Comparison of ENCODE assay signal across 19 cellular contexts in genomic region chr4:177907736-177908424, GRCh38.
A peak's percentile ranks its signal among the peaks of the same experiment; 100 is the strongest.
DNase-seq lines count a peak whose midpoint lies in the region; ATAC-seq and TF ChIP-seq lines count a peak whose summit lies in the region.
"Had no signal": no experiment of that assay in that cellular context is flagged by ENCODE, and none has a peak within 500 bp of the region (broad histone marks: within the 10 kb centered on the region; RNA-seq: fewer than 3 reads in every experiment).

No MANE protein-coding gene starts in this region.

- ATAC-seq in GM23338: no peak
- peak; percentile 44; the same call in 1 of the 2 replicates for ATAC-seq in WTC11
- ATAC-seq in HG03457 (IDR thresholded peaks at IDR 0.05; ENCODE audit: unreplicated experiment): no peak
- no peak for ATAC-seq in HG02759 (IDR thresholded peaks at IDR 0.05; ENCODE audit: unreplicated experiment)

- H3K4me3 ChIP-seq in GM23338: no peak overlapping the region
- H3K4me3 ChIP-seq: suprapubic skin had no signal

- no peaks in the 10 kb centered on the region for H3K4me1 ChIP-seq in GM23338 (ENCODE audit: insufficient read depth)
- H3K4me1 ChIP-seq: suprapubic skin had no signal

- POLR2A ChIA-PET in WTC11 (lab: Charles Lee): no interaction called here

- H3K9me2 ChIP-seq in GM23338 (ENCODE audit: insufficient read depth): no peaks in the 10 kb centered on the region

- no peak overlapping the region for H3K4me3 Mint-ChIP-seq in GM23338
- H3K4me3 Mint-ChIP-seq in WTC11: peak overlapping the region; percentile 11; the same call in 1 of the 2 replicates
- peak overlapping the region; percentile 37 for H3K4me3 Mint-ChIP-seq in progenitor cell of endocrine pancreas (ENCODE audit: low read depth)

- TF ChIP-seq CTCF in GM23338 (conservative IDR thresholded peaks at IDR 0.05; ENCODE audit: low read depth in 2 of 2) (no peak), WTC11 (IDR thresholded peaks at IDR 0.05) (no peak), progenitor cell of endocrine pancreas (IDR thresholded peaks at IDR 0.05; ENCODE audit: unreplicated experiment) (no peak)

- H3K4me1 Mint-ChIP-seq in GM23338: peaks cover 7% of the 10 kb centered on the region
- peaks cover 7% of the 10 kb centered on the region for H3K4me1 Mint-ChIP-seq in WTC11
- peaks cover 6% of the 10 kb centered on the region for H3K4me1 Mint-ChIP-seq in progenitor cell of endocrine pancreas (ENCODE audit: low read depth)

- peak overlapping the region; percentile 67; the same call in 1 of the 2 replicates for H2AFZ ChIP-seq in GM23338

- no peak overlapping the region; the same call in 1 of the 2 replicates for H3K27ac ChIP-seq in GM23338 (ENCODE audit: low read depth)
- H3K27ac ChIP-seq: suprapubic skin had no signal

- H3K9me3 Mint-ChIP-seq in GM23338 (no peaks in the 10 kb centered on the region; the same call in 2 of the 3 replicates), WTC11 (no peaks in the 10 kb centered on the region), progenitor cell of endocrine pancreas (ENCODE audit: low read depth) (no peaks in the 10 kb centered on the region)

- no peaks in the 10 kb centered on the region for H3K27me3 ChIP-seq in GM23338 (ENCODE audit: insufficient read depth)
- H3K27me3 ChIP-seq: suprapubic skin had no signal

- no peak overlapping the region for H3K4me2 ChIP-seq in GM23338

- H3K36me3 Mint-ChIP-seq in GM23338 (ENCODE audit: low read depth) (no peaks in the 10 kb centered on the region), WTC11 (no peaks in the 10 kb centered on the region), progenitor cell of endocrine pancreas (ENCODE audit: insufficient read depth) (no peaks in the 10 kb centered on the region)

- H4K20me1 ChIP-seq in GM23338 (replicated peaks; ENCODE audit: insufficient read depth): no peaks in the 10 kb centered on the region

- H3K79me2 ChIP-seq in GM23338 (replicated peaks; ENCODE audit: insufficient read depth): no peaks in the 10 kb centered on the region

- CTCF ChIA-PET in WTC11 (lab: Charles Lee): no interaction called here

- no peaks in the 10 kb centered on the region for H3K36me3 ChIP-seq in GM23338 (ENCODE audit: insufficient read depth)
- H3K36me3 ChIP-seq: suprapubic skin had no signal

- no peaks in the 10 kb centered on the region for H3F3A ChIP-seq in GM23338 (replicated peaks; ENCODE audit: low read depth)

- no peaks in the 10 kb centered on the region for H3K27me3 Mint-ChIP-seq in GM23338 (ENCODE audit: insufficient read depth, low read depth, poor library complexity)
- no peaks in the 10 kb centered on the region for H3K27me3 Mint-ChIP-seq in WTC11 (ENCODE audit: low read depth)
- no peaks in the 10 kb centered on the region for H3K27me3 Mint-ChIP-seq in progenitor cell of endocrine pancreas

- peak; percentile 7 for DNase-seq in GM23338 (ENCODE audit: low spot score)
- DNase-seq in WTC11 (ENCODE audit: low spot score): no peak
- peak; percentile 54 for DNase-seq in islet precursor cell
- no peak for DNase-seq in progenitor cell of endocrine pancreas (ENCODE audit: low spot score, unreplicated experiment)
- no peak for DNase-seq in activated CD4-positive, alpha-beta T cell treated with anti-CD3 and anti-CD28 coated beads, Interleukin-2, amount 50 U/mL, for 1 hour
- DNase-seq: activated CD4-positive, CD25-positive, alpha-beta regulatory T cell treated with anti-CD3 and anti-CD28 coated beads, Interleukin-2, amount 50 U/mL, for 72 hours; COR-L47; erythroblast; GF-D8; IMR-90; NCI-H1694 treated with DMSO at 0.1 percent for 48 hours; NCI-H446 treated with DMSO at 0.1 percent for 48 hours; occipital lobe; SIG-M5; stimulated activated CD4-positive, alpha-beta T cell treated with anti-CD3 and anti-CD28 coated beads, Interleukin-4, amount 100 ng/mL, for 4 hours; stimulated activated CD8-positive, alpha-beta memory T cell treated with anti-CD3 and anti-CD28 coated beads, Interleukin-4, amount 100 ng/mL, for 48 hours had no signal

- H3K27ac Mint-ChIP-seq in GM23338 (peak overlapping the region; percentile 7; the same call in 1 of the 2 replicates), WTC11 (peak overlapping the region; percentile 75), progenitor cell of endocrine pancreas (peak overlapping the region; percentile 50)

TF ChIP-seq in GM23338, 12 proteins besides CTCF, POLR2A, EP300 and RAD21 (continues in another document):
- TF ChIP-seq ZNF114 (CRISPR knock-in tag; IDR thresholded peaks at IDR 0.05) (no peak), ETS1 (IDR thresholded peaks at IDR 0.05) (no peak), POLR2AphosphoS5 (IDR thresholded peaks at IDR 0.05; ENCODE audit: low read depth) (no peak), JUNB (IDR thresholded peaks at IDR 0.05; ENCODE audit: unreplicated experiment) (no peak), STAT1 (IDR thresholded peaks at IDR 0.05; ENCODE audit: unreplicated experiment) (no peak), EZH2 (IDR thresholded peaks at IDR 0.05; ENCODE audit: low read depth, unreplicated experiment) (no peak)

TF ChIP-seq in WTC11, 78 proteins besides CTCF, POLR2A, EP300 and RAD21:
- TF ChIP-seq IRF1 (CRISPR knock-in tag; IDR thresholded peaks at IDR 0.05) (no peak), NFATC4 (CRISPR knock-in tag; IDR thresholded peaks at IDR 0.05) (no peak), ATF1 (CRISPR knock-in tag; IDR thresholded peaks at IDR 0.05) (no peak), USF2 (CRISPR knock-in tag; IDR thresholded peaks at IDR 0.05) (peak; percentile 23; the same call in 1 of the 2 replicates)

Comparison
In these comparisons a context has a peak if more than half of its experiments do, and no peak if none do; other contexts are left out.
1. DNase-seq: peak in GM23338 (single experiment) and islet precursor cell (single experiment); none in WTC11 (single experiment), progenitor cell of endocrine pancreas (single experiment) and activated CD4-positive, alpha-beta T cell treated with anti-CD3 and anti-CD28 coated beads, Interleukin-2, amount 50 U/mL, for 1 hour (single experiment).
2. H3K27ac Mint-ChIP-seq: peak in every context shown above with its lines; median percentile 75 in WTC11; 50 in progenitor cell of endocrine pancreas; 7 in GM23338.